8 cellular contexts compared by ENCODE assay signal in the genomic region with DNA sequence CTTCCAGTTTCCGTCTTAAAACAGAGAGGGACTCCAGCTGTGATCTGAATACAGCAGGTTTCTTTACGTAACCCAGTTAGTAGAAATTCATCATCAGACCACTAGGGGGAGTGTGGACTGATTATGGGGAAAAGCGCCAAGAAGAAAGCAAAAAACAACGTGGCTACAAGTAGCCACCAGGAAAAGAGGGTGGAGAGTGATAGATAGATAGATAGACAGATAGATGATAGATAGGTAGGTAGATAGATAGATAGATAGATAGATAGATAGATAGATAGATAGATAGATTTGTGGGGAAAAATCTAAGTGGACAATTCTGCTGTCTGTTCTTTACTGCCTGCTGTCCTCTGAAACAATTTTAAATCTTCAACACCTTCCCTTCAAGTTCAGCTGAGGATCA. TPM values are rescaled to one million over a fixed set of nuclear protein-coding genes. Genes with fewer than 3 reads are reported as not detected.
DNase-seq lines count a peak whose midpoint lies in the region; ATAC-seq and TF ChIP-seq lines count a peak whose summit lies in the region.

No MANE protein-coding gene starts in this region.

- H3K4me1 Mint-ChIP-seq in activated naive CD8-positive, alpha-beta T cell treated with anti-CD3 and anti-CD28 coated beads, Interleukin-2, amount 50 U/mL, for 24 hours = peaks cover 14% of the 10 kb centered on the region

- H3K4me1 ChIP-seq in left ventricle myocardium inferior = peaks cover 9% of the 10 kb centered on the region

- peak; percentile 82 for TF ChIP-seq CTCF in left ventricle myocardium inferior (IDR thresholded peaks at IDR 0.05; ENCODE audit: borderline replicate concordance)

- no peaks in the 10 kb centered on the region for H3K9me3 Mint-ChIP-seq in activated naive CD8-positive, alpha-beta T cell treated with anti-CD3 and anti-CD28 coated beads, Interleukin-2, amount 50 U/mL, for 24 hours

- DNase-seq in ACHN = peak; percentile 91
- peak; percentile 52 for DNase-seq in GM04504 (ENCODE audit: low read depth)
- peak; percentile 74 to 89 for DNase-seq in NCI-H524 (lab: John Stamatoyannopoulos, UW)
- DNase-seq in activated naive CD8-positive, alpha-beta T cell treated with anti-CD3 and anti-CD28 coated beads, Interleukin-2, amount 50 U/mL, for 24 hours = peak; percentile 7
- no peak for DNase-seq in left ventricle myocardium inferior
- DNase-seq in retina = peak; percentile 67
- no peak for DNase-seq in mesenteric fat pad (ENCODE audit: low spot score)

- no peak overlapping the region for H3K27ac ChIP-seq in left ventricle myocardium inferior (replicated peaks)

- intact Hi-C loops in left ventricle myocardium inferior (cut with micrococcal nuclease) = loop anchor here (5.0 kb wide), 1 partner anchor 93 kb away; no protein-coding TSS in a partner anchor

- H3K9me3 ChIP-seq in left ventricle myocardium inferior (replicated peaks) = no peaks in the 10 kb centered on the region

- H3K27ac Mint-ChIP-seq in activated naive CD8-positive, alpha-beta T cell treated with anti-CD3 and anti-CD28 coated beads, Interleukin-2, amount 50 U/mL, for 24 hours = no peak overlapping the region

- in situ Hi-C loops in ACHN (cut with HindIII; ENCODE audit: low pct_ligation_motif_present, low pct_unique_long_range_greater_than_20kb, low sequenced_read_pairs) = no loop called here

- no peak overlapping the region for H3K4me3 Mint-ChIP-seq in activated naive CD8-positive, alpha-beta T cell treated with anti-CD3 and anti-CD28 coated beads, Interleukin-2, amount 50 U/mL, for 24 hours

- H3K36me3 ChIP-seq in left ventricle myocardium inferior = no peaks in the 10 kb centered on the region

- H3K27me3 ChIP-seq in left ventricle myocardium inferior (ENCODE audit: low read depth) = peaks cover 2% of the 10 kb centered on the region

- peak; percentile 72 for ATAC-seq in HG03354 (IDR thresholded peaks at IDR 0.05; ENCODE audit: poor library complexity, severe bottlenecking, unreplicated experiment)
- no peak for ATAC-seq in activated naive CD8-positive, alpha-beta T cell treated with anti-CD3 and anti-CD28 coated beads, Interleukin-2, amount 50 U/mL, for 24 hours

- no peak overlapping the region for H3K4me3 ChIP-seq in left ventricle myocardium inferior

- peaks cover 10% of the 10 kb centered on the region for H3K27me3 Mint-ChIP-seq in activated naive CD8-positive, alpha-beta T cell treated with anti-CD3 and anti-CD28 coated beads, Interleukin-2, amount 50 U/mL, for 24 hours

- H3K36me3 Mint-ChIP-seq in activated naive CD8-positive, alpha-beta T cell treated with anti-CD3 and anti-CD28 coated beads, Interleukin-2, amount 50 U/mL, for 24 hours (ENCODE audit: low read depth) = no peaks in the 10 kb centered on the region

RNA-seq across cellular contexts. Expression of gene AKR1B10, which starts 12.7 kb away (rescaled TPM):
- 0.22 TPM for total RNA-seq in left ventricle myocardium inferior
- 0.90 TPM for total RNA-seq in mesenteric fat pad

RNA-seq across cellular contexts. Expression of gene AKR1B15, which starts 34.2 kb away (rescaled TPM):
- total RNA-seq in left ventricle myocardium inferior = not detected
- total RNA-seq in mesenteric fat pad = 2.3 TPM

RNA-seq across cellular contexts. Expression of gene AKR1B1, which starts 55.8 kb away (rescaled TPM):
- total RNA-seq in left ventricle myocardium inferior = 280 TPM
- 124 TPM for total RNA-seq in mesenteric fat pad

Comparison
In these comparisons a context has a peak if more than half of its experiments do, and no peak if none do; other contexts are left out.
1. DNase-seq: peak in ACHN (single experiment), GM04504 (single experiment), NCI-H524 (2 of 2), activated naive CD8-positive, alpha-beta T cell treated with anti-CD3 and anti-CD28 coated beads, Interleukin-2, amount 50 U/mL, for 24 hours (single experiment) and retina (single experiment); none in left ventricle myocardium inferior (single experiment) and mesenteric fat pad (single experiment).